In the genomic region with DNA sequence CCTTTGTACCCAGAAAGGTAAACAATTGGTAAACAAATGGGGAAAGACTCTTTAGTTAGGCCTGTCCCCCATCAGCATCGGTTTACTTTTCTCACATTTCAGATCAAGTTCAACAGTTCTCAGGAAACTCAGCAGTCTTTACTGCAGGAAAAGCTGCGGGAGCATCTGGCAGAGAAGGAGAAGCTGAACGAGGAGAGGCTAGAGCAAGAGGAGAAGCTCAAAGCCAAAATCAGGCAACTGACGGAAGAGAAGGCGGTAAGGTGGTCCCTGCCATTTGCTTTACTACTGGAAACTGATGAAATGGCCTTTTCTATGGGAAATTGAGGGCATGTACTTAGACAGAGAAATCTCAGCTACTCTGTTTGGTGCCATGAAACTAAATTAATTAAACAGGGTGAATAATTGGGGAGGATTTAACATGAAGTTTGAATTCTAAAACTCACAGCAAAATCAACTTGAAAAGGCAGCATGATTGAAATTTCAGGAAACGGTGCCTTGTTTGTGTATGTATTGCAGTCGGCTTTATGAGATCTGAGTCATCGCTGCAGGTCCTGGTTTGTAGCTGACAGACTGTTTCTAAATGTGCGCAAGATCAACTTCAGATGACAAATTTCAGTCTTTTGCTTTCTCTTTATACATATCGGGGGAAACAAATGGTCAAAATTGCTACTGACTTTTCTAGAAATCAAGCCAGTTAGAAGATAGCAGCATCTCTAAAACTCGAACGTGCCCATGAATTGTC, we compare ENCODE assay signal across 10 cellular contexts.
DNase-seq lines count a peak whose midpoint lies in the region; ATAC-seq and TF ChIP-seq lines count a peak whose summit lies in the region.
"Had no signal": no experiment of that assay in that cellular context is flagged by ENCODE, and none has a peak within 500 bp of the region (broad histone marks: within the 10 kb centered on the region; RNA-seq: fewer than 3 reads in every experiment).

No MANE protein-coding gene starts in this region.

- H2AFZ ChIP-seq in OCI-LY7 (ENCODE audit: low read length): no peak overlapping the region

- DNase-seq in NOMO-1 (lab: John Stamatoyannopoulos, UW; ENCODE audit: unreplicated experiment in 2 of 2) (peak; percentile 52 to 71), NOMO-1 treated with dmso at 0.1 percent for 144 hours (lab: John Stamatoyannopoulos, UW; ENCODE audit: unreplicated experiment) (no peak), SK-N-MC (ENCODE audit: low read depth, low spot score) (no peak), epithelial cell of prostate (ENCODE audit: low read depth, low spot score) (peak; percentile 56), stomach (no peak), occipital lobe (lab: John Stamatoyannopoulos, UW) (no peak), OCI-LY7 (ENCODE audit: low spot score) (no peak)
- DNase-seq: NCI-H774 had no signal

- peaks cover 16 to 71% (median 34%) of the 10 kb centered on the region in 4 donors for H3K4me1 ChIP-seq in stomach
- no peaks in the 10 kb centered on the region for H3K4me1 ChIP-seq in OCI-LY7 (ENCODE audit: insufficient read depth, low read length, poor library complexity, severe bottlenecking)

- 62 to 80% (median 68%) methylated on average over 12 of the region's 12 CpGs for WGBS in stomach, 5 donors

- H3K9me3 ChIP-seq in SK-N-MC (ENCODE audit: low read depth, low read length) (no peaks in the 10 kb centered on the region), stomach (no peaks in the 10 kb centered on the region), OCI-LY7 (ENCODE audit: low read length) (no peaks in the 10 kb centered on the region)

- intact Hi-C loops in stomach (cut with DNase I; ENCODE audit: low total_unique reads) (no loop called here), OCI-LY7 (cut with micrococcal nuclease; ENCODE audit: unreplicated experiment) (no loop called here)

- CTCF ChIA-PET in OCI-LY7 (lab: Charles Lee; ENCODE audit: unreplicated experiment): no interaction called here

- peak overlapping the region; percentile 7 for H3K9ac ChIP-seq in SK-N-MC (ENCODE audit: insufficient read length)

- no peak overlapping the region for H3K4me2 ChIP-seq in OCI-LY7 (ENCODE audit: low read length)

- no peak for ATAC-seq in HG03342 (IDR thresholded peaks at IDR 0.05; ENCODE audit: unreplicated experiment)
- ATAC-seq: sciatic nerve had no signal

- H3K36me3 ChIP-seq in SK-N-MC (ENCODE audit: insufficient read depth, low read length) (no peaks in the 10 kb centered on the region), stomach (no peaks in the 10 kb centered on the region), OCI-LY7 (ENCODE audit: insufficient read depth, low read length) (no peaks in the 10 kb centered on the region)

- H3K27me3 ChIP-seq in stomach: no peaks in the 10 kb centered on the region

- H3K27ac ChIP-seq in SK-N-MC (no peak overlapping the region), epithelial cell of prostate (peak overlapping the region; percentile 73), stomach (peak overlapping the region in 4 of 5 donors; percentile 34 to 68 (median 48)), OCI-LY7 (ENCODE audit: low read depth, low read length, poor library complexity, severe bottlenecking) (no peak overlapping the region)

- no peaks in the 10 kb centered on the region for H3K9me2 ChIP-seq in OCI-LY7 (ENCODE audit: insufficient read depth, low read length)

- TF ChIP-seq CTCF in stomach (IDR thresholded peaks at IDR 0.05) (no peak), OCI-LY7 (conservative IDR thresholded peaks at IDR 0.05; ENCODE audit: low read length) (no peak)

- no peak for TF ChIP-seq POLR2A in stomach (IDR thresholded peaks at IDR 0.05)

- no peak for TF ChIP-seq EP300 in stomach (IDR thresholded peaks at IDR 0.05)

- no peak overlapping the region for H3K4me3 ChIP-seq in SK-N-MC
- H3K4me3 ChIP-seq in stomach: no peak overlapping the region
- no peak overlapping the region for H3K4me3 ChIP-seq in OCI-LY7 (ENCODE audit: low read depth, low read length, poor library complexity, severe bottlenecking)

- BruUV-seq in OCI-LY7 (replicated peaks; lab: Mats Ljungman, UMichigan): no TSS peak

- H3K79me2 ChIP-seq in OCI-LY7 (ENCODE audit: insufficient read depth, low read depth, low read length): no peaks in the 10 kb centered on the region

- no peaks in the 10 kb centered on the region for H4K20me1 ChIP-seq in OCI-LY7 (ENCODE audit: insufficient read depth, low read length)

- POLR2A ChIA-PET in OCI-LY7 (lab: Charles Lee): no interaction called here

Comparison
In these comparisons a context has a peak if more than half of its experiments do, and no peak if none do; other contexts are left out.
1. DNase-seq: peak in NOMO-1 (2 of 2) and epithelial cell of prostate (single experiment); none in NOMO-1 treated with dmso at 0.1 percent for 144 hours (single experiment), SK-N-MC (single experiment), stomach (single experiment), occipital lobe (single experiment) and OCI-LY7 (single experiment).
2. H3K27ac ChIP-seq: peak in epithelial cell of prostate (single experiment) and stomach (4 of 5); none in SK-N-MC (single experiment) and OCI-LY7 (single experiment).